Comparison of ENCODE assay signal across 8 cellular contexts in the genomic region with DNA sequence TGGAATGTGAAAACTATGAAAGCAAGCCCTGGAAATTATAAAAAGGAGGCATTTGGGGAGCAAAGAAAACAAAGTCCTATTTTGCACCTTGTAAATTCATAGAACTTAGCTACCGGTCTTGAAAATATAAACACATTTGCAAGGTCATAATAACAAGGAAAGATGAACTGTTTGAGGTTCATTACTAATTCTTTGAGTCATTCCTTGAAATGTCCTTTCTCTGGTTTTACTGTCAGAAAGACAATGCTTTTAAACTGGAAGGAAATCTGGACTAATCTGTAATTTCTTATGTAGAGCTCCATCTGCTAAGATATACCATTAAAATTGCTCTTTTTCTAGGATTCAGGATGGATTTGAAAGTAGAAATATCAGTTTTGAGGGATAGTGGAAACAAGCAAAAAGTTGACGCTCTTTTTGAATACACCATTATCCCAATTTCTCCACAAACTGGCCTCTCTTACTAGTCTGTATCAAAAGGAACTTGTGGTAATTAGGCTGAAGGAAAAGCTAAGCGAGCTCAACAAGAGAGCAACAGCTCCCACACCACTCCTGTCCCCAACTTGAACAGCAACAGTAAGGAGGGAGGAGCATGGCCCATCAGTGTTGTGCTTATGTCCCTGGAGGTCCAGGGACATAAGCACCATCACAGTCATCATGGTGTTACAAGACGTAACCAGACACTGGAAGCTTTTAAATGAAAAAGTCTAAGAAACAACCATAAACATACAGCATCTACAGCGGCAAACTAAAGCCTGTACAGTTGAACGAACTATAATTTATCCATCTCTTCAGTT. TPM values are rescaled to one million over a fixed set of nuclear protein-coding genes. Genes with fewer than 3 reads are reported as not detected.
A peak's percentile ranks its signal among the peaks of the same experiment; 100 is the strongest.
DNase-seq lines count a peak whose midpoint lies in the region; ATAC-seq and TF ChIP-seq lines count a peak whose summit lies in the region.

No MANE protein-coding gene starts in this region.

- no peak for TF ChIP-seq CTCF in BE2C (IDR thresholded peaks at IDR 0.05; ENCODE audit: low read depth, low read length)
- no peak for TF ChIP-seq CTCF in OCI-LY3 (IDR thresholded peaks at IDR 0.05; ENCODE audit: low read depth, low read length)
- TF ChIP-seq CTCF in mesothelial cell of epicardium (IDR thresholded peaks at IDR 0.05; ENCODE audit: unreplicated experiment): no peak

- no peak overlapping the region for H3K27ac ChIP-seq in OCI-LY3 (ENCODE audit: low read length)

- H3K27ac Mint-ChIP-seq in mesothelial cell of epicardium: peak overlapping the region; percentile 93

- H3K79me2 ChIP-seq in OCI-LY3 (ENCODE audit: low read length): peaks cover 56% of the 10 kb centered on the region

- H3K27me3 Mint-ChIP-seq in mesothelial cell of epicardium (ENCODE audit: low read depth): no peaks in the 10 kb centered on the region

- ATAC-seq in GM18907 (IDR thresholded peaks at IDR 0.05; ENCODE audit: unreplicated experiment) (peak; percentile 17), HG02973 (IDR thresholded peaks at IDR 0.05; ENCODE audit: unreplicated experiment) (no peak)

- H3K4me1 ChIP-seq in BE2C: no peaks in the 10 kb centered on the region
- peaks cover 26% of the 10 kb centered on the region for H3K4me1 ChIP-seq in OCI-LY3 (ENCODE audit: low read length)

- H3K9me3 Mint-ChIP-seq in mesothelial cell of epicardium: no peaks in the 10 kb centered on the region

- H3K27me3 ChIP-seq in BE2C: no peaks in the 10 kb centered on the region
- H3K27me3 ChIP-seq in OCI-LY3 (ENCODE audit: low read depth, low read length): no peaks in the 10 kb centered on the region

- H3K9me3 ChIP-seq in BE2C: no peaks in the 10 kb centered on the region
- no peaks in the 10 kb centered on the region for H3K9me3 ChIP-seq in OCI-LY3 (ENCODE audit: insufficient read depth, low read length)

- H3K36me3 Mint-ChIP-seq in mesothelial cell of epicardium: peaks cover 3% of the 10 kb centered on the region

- peak overlapping the region; percentile 90 for H3K9ac ChIP-seq in OCI-LY3 (ENCODE audit: low read length)

- peak overlapping the region; percentile 95 for H3K4me3 Mint-ChIP-seq in mesothelial cell of epicardium

- H2AFZ ChIP-seq in OCI-LY3 (ENCODE audit: low read depth, low read length): no peak overlapping the region

- H3K36me3 ChIP-seq in BE2C (peaks cover 7% of the 10 kb centered on the region; the same call in 1 of the 2 replicates), OCI-LY3 (replicated peaks; ENCODE audit: low read depth, low read length) (peaks cover 25% of the 10 kb centered on the region)

- H3K4me3 ChIP-seq in BE2C (ENCODE audit: low read depth, low read length) (peak overlapping the region; percentile 78), OCI-LY3 (ENCODE audit: low read length) (peak overlapping the region; percentile 96)

- peaks cover 31% of the 10 kb centered on the region for H3K4me1 Mint-ChIP-seq in mesothelial cell of epicardium

- DNase-seq in BE2C (peak; percentile 20), cerebellar cortex (ENCODE audit: low spot score) (peak; percentile 22), mesothelial cell of epicardium (ENCODE audit: low spot score in 2 of 2, unreplicated experiment in 2 of 2) (no peak), COR-L47 (lab: John Stamatoyannopoulos, UW) (no peak)
- DNase-seq in effector CD8-positive, alpha-beta T cell (lab: John Stamatoyannopoulos, UW): no peak

- peaks cover 5% of the 10 kb centered on the region; the same call in 1 of the 2 replicates for H4K20me1 ChIP-seq in OCI-LY3 (ENCODE audit: insufficient read depth, low read length)

- peak overlapping the region; percentile 77 for H3K4me2 ChIP-seq in OCI-LY3 (ENCODE audit: low read length)

RNA-seq across cellular contexts. Expression of gene ERLIN1, which starts 1.2 kb away (rescaled TPM):
- 10.1 TPM for polyA plus RNA-seq in BE2C (2012; ENCODE audit: insufficient read depth, insufficient read length, low read depth)
- 29.0 to 32.5 TPM (median 29.5 TPM) in 3 replicates for total RNA-seq in mesothelial cell of epicardium

RNA-seq across cellular contexts. Expression of gene CHUK, which starts 44.8 kb away (rescaled TPM):
- 26.3 TPM for polyA plus RNA-seq in BE2C (2012; ENCODE audit: insufficient read depth, insufficient read length, low read depth)
- total RNA-seq in mesothelial cell of epicardium: 18.5 to 20.1 TPM (median 19.0 TPM) in 3 replicates

Comparison
In these comparisons a context has a peak if more than half of its experiments do, and no peak if none do; other contexts are left out.
1. DNase-seq: peak in BE2C (single experiment) and cerebellar cortex (single experiment); none in mesothelial cell of epicardium (0 of 2), effector CD8-positive, alpha-beta T cell (single experiment) and COR-L47 (single experiment).